Comparison of ENCODE assay signal across 19 cellular contexts in the genomic region with DNA sequence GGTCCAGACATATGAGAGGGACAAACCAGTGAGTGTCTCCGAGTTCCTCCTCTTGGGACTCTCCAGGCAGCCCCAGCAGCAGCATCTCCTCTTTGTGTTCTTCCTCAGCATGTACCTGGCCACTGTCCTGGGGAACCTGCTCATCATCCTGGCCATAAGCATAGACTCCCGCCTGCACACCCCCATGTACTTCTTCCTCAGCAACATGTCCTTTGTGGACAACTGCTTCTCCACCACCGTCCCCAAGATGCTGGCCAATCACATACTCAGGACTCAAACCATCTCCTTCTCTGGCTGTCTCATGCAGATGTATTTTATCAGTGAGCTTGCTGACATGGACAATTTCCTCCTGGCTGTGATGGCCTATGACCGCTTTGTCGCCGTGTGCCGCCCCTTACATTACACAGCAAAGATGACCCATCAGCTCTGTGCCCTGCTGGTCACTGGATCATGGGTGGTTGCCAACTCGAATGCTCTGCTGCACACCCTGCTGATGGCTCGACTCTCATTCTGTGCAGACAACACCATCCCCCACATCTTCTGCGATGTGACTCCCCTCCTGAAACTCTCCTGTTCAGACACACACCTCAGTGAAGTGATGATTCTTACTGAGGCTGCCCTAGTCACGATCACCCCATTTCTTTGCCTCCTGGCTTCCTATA. TPM values are rescaled to one million over a fixed set of nuclear protein-coding genes. Genes with fewer than 3 reads are reported as not detected.
A peak's percentile ranks its signal among the peaks of the same experiment; 100 is the strongest.
DNase-seq lines count a peak whose midpoint lies in the region; ATAC-seq and TF ChIP-seq lines count a peak whose summit lies in the region.
"Had no signal": no experiment of that assay in that cellular context is flagged by ENCODE, and none has a peak within 500 bp of the region (broad histone marks: within the 10 kb centered on the region; RNA-seq: fewer than 3 reads in every experiment).

No MANE protein-coding gene starts in this region.

- POLR2A ChIA-PET in A673 (lab: Charles Lee; ENCODE audit: low non-redundant PET), result no interaction called here

- TF ChIP-seq POLR2A in Raji (IDR thresholded peaks at IDR 0.05; ENCODE audit: insufficient read depth, low read depth, low read length), result 0 out of 2 replicates have a peak, but pooled peaks have one; percentile 19

- peak overlapping the region; percentile 74 for H3K4me3 Mint-ChIP-seq in activated naive CD4-positive, alpha-beta T cell treated with anti-CD3 and anti-CD28 coated beads, Interleukin-2, amount 50 U/mL, for 24 hours
- H3K4me3 Mint-ChIP-seq: brain had no signal

- no peaks in the 10 kb centered on the region for H3K27me3 Mint-ChIP-seq in activated naive CD4-positive, alpha-beta T cell treated with anti-CD3 and anti-CD28 coated beads, Interleukin-2, amount 50 U/mL, for 24 hours

- in situ Hi-C loops in G401 (cut with HindIII; ENCODE audit: low sequenced_read_pairs), result no loop called here

- peaks cover 8% of the 10 kb centered on the region for H3K36me3 Mint-ChIP-seq in activated naive CD4-positive, alpha-beta T cell treated with anti-CD3 and anti-CD28 coated beads, Interleukin-2, amount 50 U/mL, for 24 hours
- H3K36me3 Mint-ChIP-seq: brain had no signal

- peak overlapping the region; percentile 31 for H3K9ac ChIP-seq in skeletal muscle satellite cell (ENCODE audit: low read depth, low read length)

- CTCF ChIA-PET in A673 (lab: Charles Lee), result interaction anchor here (0.7 kb wide), 1 partner anchor 11 kb away, joined by 3 read pairs; no protein-coding TSS in a partner anchor

- peaks cover 48% of the 10 kb centered on the region for H3K4me1 Mint-ChIP-seq in activated naive CD4-positive, alpha-beta T cell treated with anti-CD3 and anti-CD28 coated beads, Interleukin-2, amount 50 U/mL, for 24 hours
- H3K4me1 Mint-ChIP-seq: brain had no signal

- BruUV-seq in A673 (replicated peaks; lab: Mats Ljungman, UMichigan), result no TSS peak

- H3K36me3 ChIP-seq in skeletal muscle satellite cell (ENCODE audit: insufficient read depth, low read length) (no peaks in the 10 kb centered on the region), A673 (ENCODE audit: insufficient read depth, low read length, poor library complexity, severe bottlenecking) (no peaks in the 10 kb centered on the region)
- H3K36me3 ChIP-seq: suprapubic skin had no signal

- intact Hi-C loops in A673 (cut with micrococcal nuclease; ENCODE audit: unreplicated experiment), result no loop called here
- intact Hi-C loops in right cardiac atrium (cut with DNase I), result no loop called here

- H3K27ac ChIP-seq in A673 (ENCODE audit: low read depth, low read length, poor library complexity, severe bottlenecking) (no peak overlapping the region), right cardiac atrium (ENCODE audit: low read length) (no peak overlapping the region)
- H3K27ac ChIP-seq: suprapubic skin had no signal

- H3K4me2 ChIP-seq in skeletal muscle satellite cell (ENCODE audit: low read length), result peak overlapping the region; percentile 28

- H3K9me3 Mint-ChIP-seq in activated naive CD4-positive, alpha-beta T cell treated with anti-CD3 and anti-CD28 coated beads, Interleukin-2, amount 50 U/mL, for 24 hours, result peaks cover 6% of the 10 kb centered on the region

- H3K4me3 ChIP-seq in skeletal muscle satellite cell (ENCODE audit: low read length) (no peak overlapping the region), A673 (ENCODE audit: low read depth, low read length, poor library complexity, severe bottlenecking) (no peak overlapping the region), right cardiac atrium (ENCODE audit: low read length) (no peak overlapping the region)
- H3K4me3 ChIP-seq: lung, skin epidermis, suprapubic skin had no signal

- peak; percentile 36 for DNase-seq in activated CD4-positive, alpha-beta T cell treated with anti-CD3 and anti-CD28 coated beads for 48 hours
- no peak for DNase-seq in activated CD4-positive, alpha-beta T cell treated with anti-CD3 and anti-CD28 coated beads for 1 hour
- DNase-seq in A673 (ENCODE audit: low spot score) (no peak), right cardiac atrium (no peak), G401 (ENCODE audit: low spot score) (no peak)
- DNase-seq: COR-L47, NCI-H1694, NCI-H510A treated with DMSO at 0.1 percent for 48 hours, nucleus accumbens had no signal

- peak overlapping the region; percentile 98 for H3K27ac Mint-ChIP-seq in activated naive CD4-positive, alpha-beta T cell treated with anti-CD3 and anti-CD28 coated beads, Interleukin-2, amount 50 U/mL, for 24 hours
- H3K27ac Mint-ChIP-seq: brain had no signal

- no peaks in the 10 kb centered on the region for H3K9me3 ChIP-seq in skeletal muscle satellite cell (replicated peaks; ENCODE audit: low read length)
- peaks cover 3% of the 10 kb centered on the region for H3K9me3 ChIP-seq in A673 (ENCODE audit: low read depth, low read length, poor library complexity, severe bottlenecking)
- H3K9me3 ChIP-seq in right cardiac atrium (ENCODE audit: control insufficient read depth, low read length), result no peaks in the 10 kb centered on the region

- H3K4me1 ChIP-seq in skeletal muscle satellite cell (ENCODE audit: control insufficient read depth, insufficient read depth, low read length) (peaks cover 14% of the 10 kb centered on the region), A673 (ENCODE audit: insufficient read depth, low read length, poor library complexity, severe bottlenecking) (no peaks in the 10 kb centered on the region), right cardiac atrium (ENCODE audit: control insufficient read depth, insufficient read depth, low read length) (no peaks in the 10 kb centered on the region)
- H3K4me1 ChIP-seq: suprapubic skin had no signal

- ATAC-seq in right cardiac atrium, result no peak

- no peak for TF ChIP-seq CTCF in A673 (conservative IDR thresholded peaks at IDR 0.05; ENCODE audit: low read depth, low read length)

- WGBS in right cardiac atrium, result 70% methylated on average over 11 of the region's 11 CpGs

- H3K27me3 ChIP-seq in skeletal muscle satellite cell (ENCODE audit: control insufficient read depth, insufficient read depth, low read length) (no peaks in the 10 kb centered on the region), A673 (replicated peaks; ENCODE audit: insufficient read depth, low read depth, low read length, poor library complexity) (peaks cover 32% of the 10 kb centered on the region), right cardiac atrium (ENCODE audit: control insufficient read depth, insufficient read depth) (no peaks in the 10 kb centered on the region)
- H3K27me3 ChIP-seq: suprapubic skin had no signal

RNA-seq across cellular contexts. Expression of a gene that starts 19.2 kb away (rescaled TPM):
- 8.4 and 9.2 TPM in 2 replicates for total RNA-seq in skeletal muscle satellite cell (2012; rRNA removed)
- total RNA-seq in A673 (2021) (10.8 and 13.0 TPM in 2 replicates), right cardiac atrium (1 to 10 TPM; 4.9 to 7.9 (median 6.1) TPM)
- polyA plus RNA-seq in right cardiac atrium, result 2.9 TPM
- 9.8 and 10.1 TPM in 2 replicates for total RNA-seq in G401 (2014; rRNA removed; shearing (Covaris generic))

RNA-seq across cellular contexts. Expression of a gene that starts 27.7 kb away (rescaled TPM):
- total RNA-seq in skeletal muscle satellite cell (2012; rRNA removed), result not detected in 2 replicates
- not detected in 2 replicates for total RNA-seq in A673 (2021)
- not detected for total RNA-seq in right cardiac atrium
- polyA plus RNA-seq in right cardiac atrium, result not detected
- not detected in 2 replicates for total RNA-seq in G401 (2014; rRNA removed; shearing (Covaris generic))
- total RNA-seq: A172; lung; suprapubic skin; T-helper 2 cell treated with Interferon-gamma antibody and Interleukin-4, amounts not matched to agents 100 ng/mL and 5 ng/mL, for 36 hours had no signal
- polyA plus RNA-seq: lung had no signal

RNA-seq across cellular contexts. Expression of a gene that starts 40.7 kb away (rescaled TPM):
- total RNA-seq in skeletal muscle satellite cell (2012; rRNA removed), result 0.22 and 0.25 TPM in 2 replicates
- total RNA-seq in A673 (2021) (not detected in 2 replicates), right cardiac atrium (1 to 10 TPM in 3 of 4 donors, under 1 TPM in 1; 0.91 to 1.6 (median 1.6) TPM)
- 0.32 TPM for polyA plus RNA-seq in right cardiac atrium
- not detected in 2 replicates for total RNA-seq in G401 (2014; rRNA removed; shearing (Covaris generic))
- total RNA-seq: H1 had no signal
